Comparison of ENCODE assay signal across 23 cellular contexts in the genomic region with DNA sequence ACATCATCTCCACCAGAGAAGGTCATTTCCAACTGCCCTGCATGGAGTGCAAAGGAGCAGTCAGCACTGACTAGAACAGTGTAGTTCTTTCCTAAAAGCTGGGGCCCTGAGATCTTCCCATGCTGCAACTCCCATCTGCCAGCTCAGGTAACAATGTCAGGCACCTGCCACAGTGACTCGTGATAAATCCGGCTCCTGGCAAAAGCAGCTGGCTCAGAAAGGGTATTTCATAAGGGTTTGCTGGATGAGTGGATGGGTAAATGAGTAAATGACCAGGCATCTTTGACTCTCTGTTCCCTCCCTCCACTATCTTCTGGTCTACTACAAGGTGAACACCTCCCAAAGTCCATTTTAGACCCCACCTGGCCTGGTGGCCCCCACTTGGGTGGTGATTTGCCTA.
DNase-seq lines count a peak whose midpoint lies in the region; ATAC-seq and TF ChIP-seq lines count a peak whose summit lies in the region.
"Had no signal": no experiment of that assay in that cellular context is flagged by ENCODE, and none has a peak within 500 bp of the region (broad histone marks: within the 10 kb centered on the region; RNA-seq: fewer than 3 reads in every experiment).

No MANE protein-coding gene starts in this region.

- no peak overlapping the region for H3K14ac ChIP-seq in neuronal stem cell (ENCODE audit: low read length)

- H3K4me3 ChIP-seq in HEK293 (ENCODE audit: low read depth, low read length), result no peak overlapping the region
- H3K4me3 ChIP-seq in neuronal stem cell (ENCODE audit: low read length in 2 of 2), result no peak overlapping the region
- H3K4me3 ChIP-seq: heart left ventricle, Peyer's patch, prostate gland, transverse colon had no signal

- H3K18ac ChIP-seq in neuronal stem cell (ENCODE audit: low read length), result no peak overlapping the region

- peak; percentile 77 for DNase-seq in COLO668 (lab: John Stamatoyannopoulos, UW; ENCODE audit: unreplicated experiment)
- DNase-seq in NCI-H2107 (lab: John Stamatoyannopoulos, UW), result peak; percentile 39
- peak; percentile 47 for DNase-seq in NCI-H774 (lab: John Stamatoyannopoulos, UW)
- DNase-seq in activated naive CD4-positive, alpha-beta T cell treated with anti-CD3 and anti-CD28 coated beads, Interleukin-2, amount 50 U/mL, for 16 hours, result no peak
- no peak for DNase-seq in neuronal stem cell (ENCODE audit: low spot score)
- DNase-seq in LoVo (ENCODE audit: low spot score), result no peak
- DNase-seq: activated CD4-positive, alpha-beta T cell treated with anti-CD3 and anti-CD28 coated beads for 1 hour; activated CD8-positive, alpha-beta T cell treated with anti-CD3 and anti-CD28 coated beads for 36 hours; activated effector memory CD4-positive, alpha-beta T cell treated with Interleukin-2 at 50 U/mL for 16 hours; activated naive CD8-positive, alpha-beta T cell treated with anti-CD3 and anti-CD28 coated beads, Interleukin-2, amount 50 U/mL, for 24 hours; activated T-cell treated with anti-CD3 and anti-CD28 coated beads for 4 hours; cerebellar nuclear complex; DND-41; GOT3; heart left ventricle; left colon; NCI-H2227 treated with DMSO at 0.1 percent for 48 hours; Peyer's patch; stimulated activated CD8-positive, alpha-beta memory T cell treated with anti-CD3 and anti-CD28 coated beads, Interleukin-4, amount 100 ng/mL, for 48 hours; transverse colon had no signal

- H2BK5ac ChIP-seq in neuronal stem cell (ENCODE audit: low read length), result no peak overlapping the region

- H3K9ac ChIP-seq in neuronal stem cell (ENCODE audit: low read depth, low read length, poor library complexity), result no peak overlapping the region

- POLR2A ChIA-PET in HEK293 (lab: Yijun Ruan, JAX), result no interaction called here

- H4K91ac ChIP-seq in neuronal stem cell (ENCODE audit: low read depth, low read length, poor library complexity), result no peak overlapping the region

- CTCF ChIA-PET in HEK293 (lab: Yijun Ruan, JAX), result no interaction called here

- no peak overlapping the region for H2BK120ac ChIP-seq in neuronal stem cell (ENCODE audit: low read depth, low read length)

- peaks cover 0 to 5% (median 0%) of the 10 kb centered on the region in 3 experiments for H3K27me3 ChIP-seq in neuronal stem cell (ENCODE audit: control insufficient read depth in 3 of 3, insufficient read depth in 3 of 3, low read depth in 1 of 3, low read length in 3 of 3)
- H3K27me3 ChIP-seq: Peyer's patch had no signal

- H2AFZ ChIP-seq in neuronal stem cell (ENCODE audit: low read length), result no peak overlapping the region

- no CpG with 5 or more reads among the region's 2 CpGs for WGBS in neuronal stem cell (ENCODE audit: extremely low coverage in 2 of 2, insufficient read length in 2 of 2, insufficient replicate concordance in 1 of 2), 2 donors

- no peak overlapping the region for H2BK15ac ChIP-seq in neuronal stem cell (ENCODE audit: low read length)

- ATAC-seq in GM18511 (IDR thresholded peaks at IDR 0.05; ENCODE audit: unreplicated experiment), result no peak
- ATAC-seq: activated CD8-positive, alpha-beta T cell treated with anti-CD3 and anti-CD28 coated beads for 36 hours; activated naive CD8-positive, alpha-beta T cell treated with anti-CD3 and anti-CD28 coated beads, Interleukin-2, amount 50 U/mL, for 24 hours; heart left ventricle; left colon had no signal

- H2AK5ac ChIP-seq in neuronal stem cell (ENCODE audit: low read depth, low read length), result no peak overlapping the region

- TF ChIP-seq CTCF in HEK293 (tag by site-specific recombination; IDR thresholded peaks at IDR 0.05), result no peak

- no peak overlapping the region for H4K8ac ChIP-seq in neuronal stem cell (ENCODE audit: low read depth, low read length)

- no peak overlapping the region for H3K23ac ChIP-seq in neuronal stem cell (ENCODE audit: low read depth, low read length, poor library complexity)

- H3K36me3 ChIP-seq in HEK293 (ENCODE audit: control insufficient read depth in 2 of 2, insufficient read depth in 1 of 2, low read length in 2 of 2) (no peaks in the 10 kb centered on the region), neuronal stem cell (replicated peaks in 1 of 2; ENCODE audit: control insufficient read depth in 2 of 2, insufficient read depth in 2 of 2, low read length in 2 of 2) (no peaks in the 10 kb centered on the region)
- H3K36me3 ChIP-seq: heart left ventricle, Peyer's patch, prostate gland, transverse colon had no signal

- H3K4me1 ChIP-seq in HEK293 (ENCODE audit: control insufficient read depth, insufficient read depth, low read length) (no peaks in the 10 kb centered on the region), neuronal stem cell (ENCODE audit: control insufficient read depth in 2 of 2, insufficient read depth in 1 of 2, low read depth in 1 of 2, low read length in 2 of 2) (peaks cover 0 to 5% of the 10 kb centered on the region in 2 donors)
- H3K4me1 ChIP-seq: Peyer's patch, prostate gland, transverse colon had no signal

- no peaks in the 10 kb centered on the region for H3K79me1 ChIP-seq in neuronal stem cell (ENCODE audit: low read depth, low read length)

- no peaks in the 10 kb centered on the region for H3K9me3 ChIP-seq in HEK293 (ENCODE audit: control insufficient read depth, insufficient read depth, low read depth, low read length)
- no peaks in the 10 kb centered on the region for H3K9me3 ChIP-seq in neuronal stem cell (replicated peaks in 1 of 2; ENCODE audit: control insufficient read depth in 2 of 2, insufficient read depth in 1 of 2, low read depth in 1 of 2, low read length in 2 of 2)
- H3K9me3 ChIP-seq: heart left ventricle, Peyer's patch, prostate gland, transverse colon had no signal

- H3K27ac ChIP-seq in HEK293 (ENCODE audit: extremely low read depth, low read depth, low read length) (no peak overlapping the region), neuronal stem cell (replicated peaks; ENCODE audit: low read length) (no peak overlapping the region)
- H3K27ac ChIP-seq: heart left ventricle, Peyer's patch, prostate gland, transverse colon had no signal

- H3K4me2 ChIP-seq in neuronal stem cell (ENCODE audit: insufficient read depth, low read length, poor library complexity, severe bottlenecking), result no peak overlapping the region

- no peak overlapping the region for H2BK12ac ChIP-seq in neuronal stem cell (ENCODE audit: low read length)

- H3K4ac ChIP-seq in neuronal stem cell (ENCODE audit: low read length), result no peak overlapping the region

TF ChIP-seq in HEK293, 187 proteins besides CTCF, POLR2A, EP300 and RAD21:
- TF ChIP-seq ZNF623 (tag by site-specific recombination; IDR thresholded peaks at IDR 0.05) (no peak), ZNF114 (tag by site-specific recombination; IDR thresholded peaks at IDR 0.05) (no peak), ZNF701 (tag by site-specific recombination; IDR thresholded peaks at IDR 0.05) (no peak), GLIS1 (tag by site-specific recombination; IDR thresholded peaks at IDR 0.05) (peak; percentile 24; the same call in 1 of the 2 replicates)
TF ChIP-seq in HEK293: peak in this region for 1.

Comparison
In these comparisons a context has a peak if more than half of its experiments do, and no peak if none do; other contexts are left out.
1. DNase-seq: peak in COLO668 (single experiment), NCI-H2107 (single experiment) and NCI-H774 (single experiment); none in activated naive CD4-positive, alpha-beta T cell treated with anti-CD3 and anti-CD28 coated beads, Interleukin-2, amount 50 U/mL, for 16 hours (single experiment), neuronal stem cell (single experiment) and LoVo (single experiment).